Comparison of ENCODE assay signal across 38 cellular contexts in the genomic region with DNA sequence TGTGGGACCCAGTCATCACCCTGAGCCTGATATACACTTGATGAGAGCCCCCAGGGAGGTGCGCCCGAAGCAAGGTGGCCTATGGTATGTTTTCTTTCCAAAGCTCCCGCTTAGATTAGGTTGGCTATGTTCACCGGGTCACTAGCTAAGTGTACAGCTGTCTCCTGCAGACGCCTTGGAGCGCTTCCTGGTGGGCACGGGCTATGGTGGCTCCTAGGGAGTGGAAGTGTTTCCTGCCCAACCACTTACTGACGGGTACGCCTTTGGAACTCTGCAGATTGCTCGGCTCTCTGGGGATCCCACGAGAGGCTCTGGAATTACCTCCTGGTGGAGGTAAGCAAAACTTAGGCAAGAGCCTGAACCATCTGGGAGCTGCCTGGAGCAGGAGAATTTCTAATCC.
"Had no signal": no experiment of that assay in that cellular context is flagged by ENCODE, and none has a peak within 500 bp of the region (broad histone marks: within the 10 kb centered on the region; RNA-seq: fewer than 3 reads in every experiment).

No MANE protein-coding gene starts in this region.

- H3K4me1 Mint-ChIP-seq: activated CD4-positive, alpha-beta T cell treated with anti-CD3 and anti-CD28 coated beads for 36 hours; activated CD4-positive, alpha-beta T cell treated with anti-CD3 and anti-CD28 coated beads, Interleukin-2, amount 10 ng/mL, durations not matched to agents 7 days and 5 days; activated naive CD8-positive, alpha-beta T cell treated with anti-CD3 and anti-CD28 coated beads for 36 hours; activated T-helper 17 cell treated with anti-CD3 and anti-CD28 coated beads, Interleukin-2, amount 50 U/mL, for 72 hours had no signal

- H3K9me3 Mint-ChIP-seq: activated CD4-positive, alpha-beta T cell treated with anti-CD3 and anti-CD28 coated beads, Interleukin-2, amount 10 ng/mL, durations not matched to agents 7 days and 5 days; activated CD8-positive, alpha-beta T cell treated with anti-CD3 and anti-CD28 coated beads for 36 hours; activated naive CD4-positive, alpha-beta T cell treated with anti-CD3 and anti-CD28 coated beads for 36 hours; activated naive CD4-positive, alpha-beta T cell treated with anti-CD3 and anti-CD28 coated beads, Interleukin-2, amount 50 U/mL, for 72 hours; activated naive CD8-positive, alpha-beta T cell treated with anti-CD3 and anti-CD28 coated beads for 36 hours; activated T-cell treated with anti-CD3 and anti-CD28 coated beads, Interleukin-2, amount 50 U/mL, for 4 hours; activated T-cell treated with anti-CD3 and anti-CD28 coated beads, Interleukin-2, amount 50 U/mL, for 72 hours; activated T-helper 1 cell treated with anti-CD3 and anti-CD28 coated beads, Interleukin-12 subunit alpha, Interleukin-12 subunit beta, Interleukin-2, Interleukin-4 antibody, amounts not matched to agents 30 ng/mL and 10 ng/mL and 1 ng/mL, durations not matched to agents 14 hours and 24 hours and 36 hours; T-helper 1 cell treated with Interleukin-12 subunit alpha and Interleukin-12 subunit beta and Interleukin-4 antibody, amounts not matched to agents 30 μg/mL and 1 μg/mL, for 36 hours; T-helper 2 cell treated with Interferon-gamma antibody and Interleukin-4, amounts not matched to agents 5 μg/mL and 100 μg/mL, for 36 hours; WTC11 had no signal

- H3K27ac Mint-ChIP-seq: activated CD4-positive, alpha-beta T cell treated with anti-CD3 and anti-CD28 coated beads for 36 hours; activated CD4-positive, alpha-beta T cell treated with anti-CD3 and anti-CD28 coated beads, Interleukin-2, amount 10 ng/mL, durations not matched to agents 7 days and 5 days; activated CD8-positive, alpha-beta T cell treated with anti-CD3 and anti-CD28 coated beads for 36 hours; activated naive CD4-positive, alpha-beta T cell treated with anti-CD3 and anti-CD28 coated beads for 36 hours; activated naive CD4-positive, alpha-beta T cell treated with anti-CD3 and anti-CD28 coated beads, Interleukin-2, amount 50 U/mL, for 72 hours; activated naive CD8-positive, alpha-beta T cell treated with anti-CD3 and anti-CD28 coated beads for 36 hours; activated T-cell treated with anti-CD3 and anti-CD28 coated beads, Interleukin-2, amount 50 U/mL, for 72 hours; activated T-helper 1 cell treated with anti-CD3 and anti-CD28 coated beads, Interleukin-12 subunit alpha, Interleukin-12 subunit beta, Interleukin-2, Interleukin-4 antibody, amounts not matched to agents 30 ng/mL and 10 ng/mL and 1 ng/mL, durations not matched to agents 14 hours and 24 hours and 36 hours; activated T-helper 17 cell treated with anti-CD3 and anti-CD28 coated beads, Interleukin-2, amount 50 U/mL, for 72 hours; T-helper 1 cell treated with Interleukin-12 subunit alpha and Interleukin-12 subunit beta and Interleukin-4 antibody, amounts not matched to agents 30 μg/mL and 1 μg/mL, for 36 hours; T-helper 2 cell treated with Interferon-gamma antibody and Interleukin-4, amounts not matched to agents 5 μg/mL and 100 μg/mL, for 36 hours; WTC11 had no signal

- H3K36me3 ChIP-seq: adrenal gland, brain microvascular endothelial cell, breast epithelium, WERI-Rb-1 had no signal

- FAIRE-seq: astrocyte, TTC549 had no signal

- H3K4me1 ChIP-seq: adrenal gland, body of pancreas, breast epithelium had no signal

- H3K9me3 ChIP-seq: adrenal gland, body of pancreas, breast epithelium had no signal

- H3K4me3 Mint-ChIP-seq: activated CD4-positive, alpha-beta T cell treated with anti-CD3 and anti-CD28 coated beads for 36 hours; activated CD4-positive, alpha-beta T cell treated with anti-CD3 and anti-CD28 coated beads, Interleukin-2, amount 10 ng/mL, durations not matched to agents 7 days and 5 days; activated CD8-positive, alpha-beta T cell treated with anti-CD3 and anti-CD28 coated beads for 36 hours; activated naive CD4-positive, alpha-beta T cell treated with anti-CD3 and anti-CD28 coated beads for 36 hours; activated naive CD8-positive, alpha-beta T cell treated with anti-CD3 and anti-CD28 coated beads for 36 hours; activated T-cell treated with anti-CD3 and anti-CD28 coated beads, Interleukin-2, amount 50 U/mL, for 4 hours; activated T-cell treated with anti-CD3 and anti-CD28 coated beads, Interleukin-2, amount 50 U/mL, for 72 hours; activated T-helper 1 cell treated with anti-CD3 and anti-CD28 coated beads, Interleukin-12 subunit alpha, Interleukin-12 subunit beta, Interleukin-2, Interleukin-4 antibody, amounts not matched to agents 30 ng/mL and 10 ng/mL and 1 ng/mL, durations not matched to agents 14 hours and 24 hours and 36 hours; activated T-helper 17 cell treated with anti-CD3 and anti-CD28 coated beads, Interleukin-2, amount 50 U/mL, for 72 hours; T-helper 1 cell treated with Interleukin-12 subunit alpha and Interleukin-12 subunit beta and Interleukin-4 antibody, amounts not matched to agents 30 μg/mL and 1 μg/mL, for 36 hours; T-helper 2 cell treated with Interferon-gamma antibody and Interleukin-4, amounts not matched to agents 5 μg/mL and 100 μg/mL, for 36 hours; WTC11 had no signal

- H3K27ac ChIP-seq: adrenal gland, body of pancreas, brain microvascular endothelial cell, breast epithelium, WERI-Rb-1 had no signal

- ATAC-seq: activated CD4-positive, alpha-beta T cell treated with anti-CD3 and anti-CD28 coated beads for 36 hours; activated CD4-positive, CD25-positive, alpha-beta regulatory T cell treated with anti-CD3 and anti-CD28 coated beads, Interleukin-2, amount 50 U/mL, for 24 hours; activated CD8-positive, alpha-beta T cell treated with anti-CD3 and anti-CD28 coated beads for 36 hours; activated naive CD4-positive, alpha-beta T cell treated with anti-CD3 and anti-CD28 coated beads, Interleukin-2, amount 50 U/mL, for 72 hours; activated T-cell treated with anti-CD3 and anti-CD28 coated beads, Interleukin-2, amount 50 U/mL, for 4 hours; activated T-cell treated with anti-CD3 and anti-CD28 coated beads, Interleukin-2, amount 50 U/mL, for 72 hours; activated T-helper 17 cell treated with anti-CD3 and anti-CD28 coated beads, Interleukin-2, amount 50 U/mL, for 72 hours; body of pancreas; WTC11 had no signal

- H3K4me3 ChIP-seq: adrenal gland, body of pancreas, breast epithelium had no signal

- H3K36me3 Mint-ChIP-seq: activated naive CD4-positive, alpha-beta T cell treated with anti-CD3 and anti-CD28 coated beads, Interleukin-2, amount 50 U/mL, for 72 hours; activated naive CD8-positive, alpha-beta T cell treated with anti-CD3 and anti-CD28 coated beads for 36 hours; WTC11 had no signal

- DNase-seq: activated CD4-positive, alpha-beta T cell treated with anti-CD3 and anti-CD28 coated beads for 1 hour; activated CD4-positive, alpha-beta T cell treated with anti-CD3 and anti-CD28 coated beads for 36 hours; activated CD4-positive, alpha-beta T cell treated with anti-CD3 and anti-CD28 coated beads for 48 hours; activated CD4-positive, alpha-beta T cell treated with anti-CD3 and anti-CD28 coated beads, Interleukin-2, amount 10 ng/mL, durations not matched to agents 7 days and 5 days; activated CD4-positive, alpha-beta T cell treated with anti-CD3 and anti-CD28 coated beads, Interleukin-2, amount 50 U/mL, for 48 hours; activated CD4-positive, CD25-positive, alpha-beta regulatory T cell; activated CD8-positive, alpha-beta memory T cell treated with anti-CD3 and anti-CD28 coated beads, Interleukin-2, amount 50 U/mL, for 4 hours; activated CD8-positive, alpha-beta T cell treated with anti-CD3 and anti-CD28 coated beads for 36 hours; activated effector memory CD4-positive, alpha-beta T cell treated with anti-CD3 and anti-CD28 coated beads, Interleukin-2, amount 50 U/mL, for 16 hours; activated gamma-delta T cell treated with Interleukin-2 at 50 U/mL for 16 hours; activated naive CD4-positive, alpha-beta T cell; activated naive CD4-positive, alpha-beta T cell treated with anti-CD3 and anti-CD28 coated beads for 36 hours; activated naive CD4-positive, alpha-beta T cell treated with anti-CD3 and anti-CD28 coated beads, Interleukin-2, amount 50 U/mL, for 16 hours; activated naive CD8-positive, alpha-beta T cell treated with anti-CD3 and anti-CD28 coated beads for 36 hours; activated T-cell treated with anti-CD3 and anti-CD28 coated beads for 4 hours; activated T-cell treated with anti-CD3 and anti-CD28 coated beads, Interleukin-2, amount 50 U/mL, for 1 hour; activated T-cell treated with anti-CD3 and anti-CD28 coated beads, Interleukin-2, amount 50 U/mL, for 4 hours; activated T-cell treated with anti-CD3 and anti-CD28 coated beads, Interleukin-2, amount 50 U/mL, for 72 hours; adrenal gland; amniotic stem cell; aorta; body of pancreas; brain microvascular endothelial cell; central memory CD4-positive, alpha-beta T cell; T-helper 1 cell; T-helper 2 cell; T-helper 9 cell; WERI-Rb-1 had no signal
